In genomic region chr6:84078335-84078734, GRCh38 we compare ENCODE assay signal across 16 cellular contexts. TPM values are rescaled to one million over a fixed set of nuclear protein-coding genes. Genes with fewer than 3 reads are reported as not detected.
"Had no signal": no experiment of that assay in that cellular context is flagged by ENCODE, and none has a peak within 500 bp of the region (broad histone marks: within the 10 kb centered on the region; RNA-seq: fewer than 3 reads in every experiment).

No MANE protein-coding gene starts in this region.

- DNase-seq: activated CD4-positive, alpha-beta T cell treated with anti-CD3 and anti-CD28 coated beads, Interleukin-2, amount 10 ng/mL, durations not matched to agents 7 days and 5 days; activated CD4-positive, CD25-positive, alpha-beta regulatory T cell; activated CD8-positive, alpha-beta memory T cell treated with anti-CD3 and anti-CD28 coated beads, Interleukin-2, amount 50 U/mL, for 48 hours; activated gamma-delta T cell treated with Interleukin-2 at 50 U/mL for 16 hours; amniotic stem cell; hippocampal formation; kidney glomerular epithelial cell; pancreas; sigmoid colon; stimulated activated CD4-positive, alpha-beta T cell treated with anti-CD3 and anti-CD28 coated beads, Interleukin-1b, Interleukin-23, amount 100 ng/mL, for 48 hours; stomach; T-helper 2 cell; upper lobe of right lung had no signal

- H3K27ac ChIP-seq: coronary artery, esophagus muscularis mucosa, pancreas, sigmoid colon, stomach, upper lobe of right lung had no signal

- H3K4me1 ChIP-seq: esophagus muscularis mucosa, pancreas, sigmoid colon, stomach, upper lobe of right lung had no signal

- ATAC-seq: pancreas, upper lobe of right lung had no signal

- H3K9me3 ChIP-seq: esophagus muscularis mucosa, pancreas, sigmoid colon, stomach, thoracic aorta, upper lobe of right lung had no signal

- H3K36me3 ChIP-seq: esophagus muscularis mucosa, pancreas, sigmoid colon, stomach, thoracic aorta, upper lobe of right lung had no signal

- H3K27me3 ChIP-seq: esophagus muscularis mucosa, pancreas, sigmoid colon, stomach, upper lobe of right lung had no signal

- H3K4me3 ChIP-seq: coronary artery, esophagus muscularis mucosa, pancreas, sigmoid colon, stomach, thoracic aorta, upper lobe of right lung had no signal

RNA-seq across cellular contexts. Expression of gene MRAP2, which starts 44.8 kb away (rescaled TPM):
- total RNA-seq: activated CD4-positive, alpha-beta T cell treated with anti-CD3 and anti-CD28 coated beads, Interleukin-2, amount 10 ng/mL, durations not matched to agents 7 days and 5 days had no signal
